Comparison of ENCODE assay signal across 15 cellular contexts in the genomic region with DNA sequence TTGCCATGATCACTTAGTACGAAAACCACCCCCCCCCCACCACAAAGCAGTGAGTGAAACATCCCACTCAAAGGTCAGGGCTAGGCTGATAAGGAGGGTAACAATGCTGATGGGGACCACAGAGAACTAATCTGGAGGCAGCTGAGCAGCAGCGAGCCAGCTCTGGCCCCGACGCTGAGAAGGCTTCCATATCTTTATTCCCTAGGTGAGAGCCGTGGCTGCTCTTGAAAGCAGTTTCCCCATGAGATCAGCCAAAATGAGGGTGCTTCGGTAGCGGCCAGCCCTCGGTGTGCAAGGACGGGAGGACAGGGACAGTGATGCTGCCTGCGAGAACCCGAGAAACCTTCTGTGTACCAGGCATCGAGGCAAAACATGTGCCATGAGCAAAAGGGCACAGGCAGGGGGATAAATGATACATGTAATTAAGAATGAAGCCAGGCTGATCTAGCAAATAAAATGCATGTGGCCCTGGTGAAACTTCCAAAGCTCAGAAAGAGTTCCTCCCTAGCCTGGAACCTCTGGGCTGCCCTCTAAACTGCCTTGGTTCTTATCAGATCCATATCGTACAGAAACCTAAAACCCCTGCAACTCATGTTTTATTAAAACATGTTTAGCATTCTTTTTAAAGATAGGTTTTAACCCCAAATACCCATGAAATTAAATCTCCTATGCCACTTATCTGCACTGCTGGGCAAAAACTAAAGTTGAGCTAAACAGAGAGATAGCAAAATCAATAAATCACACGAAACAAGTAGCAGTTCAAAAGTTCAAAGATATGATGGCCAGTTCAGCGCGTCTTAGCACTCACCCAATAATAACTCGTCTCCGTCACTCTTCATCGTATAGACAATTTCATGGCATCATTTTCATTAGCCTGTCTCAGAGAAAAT.
DNase-seq lines count a peak whose midpoint lies in the region; ATAC-seq, FAIRE-seq and TF ChIP-seq lines count a peak whose summit lies in the region.
"Had no signal": no experiment of that assay in that cellular context is flagged by ENCODE, and none has a peak within 500 bp of the region (broad histone marks: within the 10 kb centered on the region; RNA-seq: fewer than 3 reads in every experiment).

No MANE protein-coding gene starts in this region.

- peak overlapping the region; percentile 81 for H4K5ac ChIP-seq in IMR-90 (ENCODE audit: low read depth, low read length)

- intact Hi-C loops in IMR-90 (cut with micrococcal nuclease) = loop anchor here (1.0 to 10.0 kb wide), 4 partner anchors 73 to 339 kb away; partner anchors contain the start of gene FOXP1
- intact Hi-C loops in body of pancreas (cut with DNase I) = no loop called here

- H3K27ac ChIP-seq in IMR-90 (ENCODE audit: insufficient read depth, low read length) (peak overlapping the region; percentile 82), body of pancreas (peak overlapping the region in 3 of 4 donors; percentile 28 to 70 (median 57)), small intestine (ENCODE audit: low read depth in 1 of 2, low read length in 1 of 2) (peak overlapping the region; percentile 5 to 6)
- H3K27ac ChIP-seq: HL-60, PC-9 had no signal

- no peak overlapping the region for H3K27ac Mint-ChIP-seq in T-helper 2 cell treated with Interferon-gamma antibody and Interleukin-4, amounts not matched to agents 5 μg/mL and 100 μg/mL, for 36 hours

- H3K27me3 ChIP-seq in IMR-90 (ENCODE audit: control insufficient read depth, insufficient read depth, low read length) (no peaks in the 10 kb centered on the region), body of pancreas (no peaks in the 10 kb centered on the region), small intestine (ENCODE audit: control insufficient read depth in 2 of 2, insufficient read depth in 2 of 2, low read length in 2 of 2) (no peaks in the 10 kb centered on the region)

- peak overlapping the region; percentile 96 for H3K23ac ChIP-seq in IMR-90 (ENCODE audit: low read depth, low read length)

- no peak for DNase-seq in IMR-90
- peak in 1 of 4 donors; percentile 29 for DNase-seq in body of pancreas
- peak; percentile 49 for DNase-seq in left kidney (ENCODE audit: low read depth, low spot score)
- DNase-seq in small intestine = peak; percentile 71
- no peak for DNase-seq in NCI-H1436 treated with DMSO at 0.1 percent for 48 hours (lab: John Stamatoyannopoulos, UW)
- no peak for DNase-seq in T-helper 2 cell treated with Interferon-gamma antibody and Interleukin-4, amounts not matched to agents 5 μg/mL and 100 μg/mL, for 36 hours (ENCODE audit: low spot score)
- DNase-seq in NCI-H446 (lab: John Stamatoyannopoulos, UW) = no peak
- DNase-seq: DND-41; erythroblast; NCI-H146; PC-9; stimulated activated CD4-positive, alpha-beta T cell treated with anti-CD3 and anti-CD28 coated beads, Interleukin-12 subunit alpha, Interleukin-12 subunit beta, amount 100 ng/mL, for 4 hours; stimulated activated naive CD4-positive, alpha-beta T cell had no signal

- H4K8ac ChIP-seq in IMR-90 (ENCODE audit: low read depth in 2 of 2, low read length in 2 of 2) = peak overlapping the region; percentile 84 to 90

- no peaks in the 10 kb centered on the region for H3K27me3 Mint-ChIP-seq in T-helper 2 cell treated with Interferon-gamma antibody and Interleukin-4, amounts not matched to agents 5 μg/mL and 100 μg/mL, for 36 hours (ENCODE audit: low read depth)

- BruUV-seq in IMR-90 (replicated peaks; lab: Mats Ljungman, UMichigan) = no TSS peak

- dilution Hi-C loops in IMR-90 (cut with HindIII; ENCODE audit: low sequenced_read_pairs, unreplicated experiment) = no loop called here

- peak overlapping the region; percentile 92 for H3K14ac ChIP-seq in IMR-90 (replicated peaks; ENCODE audit: low read depth, low read length)

- no peaks in the 10 kb centered on the region for H3K9me3 ChIP-seq in IMR-90 (ENCODE audit: control insufficient read depth, insufficient read depth, low read length)
- no peaks in the 10 kb centered on the region for H3K9me3 ChIP-seq in body of pancreas
- H3K9me3 ChIP-seq in small intestine (ENCODE audit: control insufficient read depth, low read depth) = no peaks in the 10 kb centered on the region

- TF ChIP-seq POLR2A in IMR-90 (IDR thresholded peaks at IDR 0.05; ENCODE audit: low read depth, low read length) = no peak
- TF ChIP-seq POLR2A in body of pancreas (IDR thresholded peaks at IDR 0.05) = no peak

- no peak overlapping the region for H3K4me3 Mint-ChIP-seq in T-helper 2 cell treated with Interferon-gamma antibody and Interleukin-4, amounts not matched to agents 5 μg/mL and 100 μg/mL, for 36 hours

- peak overlapping the region; percentile 96 for H2BK20ac ChIP-seq in IMR-90 (ENCODE audit: low read depth, low read length)

- no peaks in the 10 kb centered on the region for H3K36me3 ChIP-seq in IMR-90 (ENCODE audit: control insufficient read depth, insufficient read depth, low read length)
- no peaks in the 10 kb centered on the region for H3K36me3 ChIP-seq in body of pancreas (replicated peaks in 1 of 2; ENCODE audit: insufficient read depth in 1 of 2, low read depth in 2 of 2)
- no peaks in the 10 kb centered on the region for H3K36me3 ChIP-seq in small intestine (ENCODE audit: control insufficient read depth in 2 of 2, insufficient read depth in 2 of 2, low read length in 2 of 2)

- no peak for TF ChIP-seq RAD21 in IMR-90 (IDR thresholded peaks at IDR 0.05; ENCODE audit: low read length)

- TF ChIP-seq CTCF in IMR-90 (conservative IDR thresholded peaks at IDR 0.05; ENCODE audit: low read depth, low read length) (no peak), body of pancreas (IDR thresholded peaks at IDR 0.05) (no peak)

- no peak for FAIRE-seq in small intestine (lab: Jason Lieb, UNC)

- H3K4me3 ChIP-seq in IMR-90 (ENCODE audit: insufficient read depth, low read depth, low read length) (no peak overlapping the region), body of pancreas (no peak overlapping the region), small intestine (ENCODE audit: low read depth in 1 of 2, low read length in 2 of 2) (no peak overlapping the region)
- H3K4me3 ChIP-seq: PC-9 had no signal

- peak overlapping the region; percentile 21 for H3K4me2 ChIP-seq in IMR-90 (ENCODE audit: low read depth, low read length)
- H3K4me2 ChIP-seq: PC-9 had no signal

- in situ Hi-C loops in IMR-90 (cut with MboI; ENCODE audit: low sequenced_read_pairs) = no loop called here

- POLR2A ChIA-PET in IMR-90 (lab: Charles Lee; ENCODE audit: unreplicated experiment) = no interaction called here

- peaks cover 18% of the 10 kb centered on the region for H3K9me1 ChIP-seq in IMR-90 (ENCODE audit: insufficient read depth, low read length)

- peak overlapping the region; percentile 98; the same call in 2 of the 3 replicates for H2BK15ac ChIP-seq in IMR-90 (ENCODE audit: low read depth, low read length)

- peaks cover 22 to 61% of the 10 kb centered on the region in 2 experiments; a peak in 3 of 4 replicates for H3K79me1 ChIP-seq in IMR-90 (ENCODE audit: low read depth in 1 of 2, low read length in 2 of 2)

- peak; percentile 9; the same call in 1 of the 2 replicates for ATAC-seq in IMR-90 (ENCODE audit: low read depth)
- peak; percentile 31 for ATAC-seq in body of pancreas
- no peak for ATAC-seq in GM18868 (IDR thresholded peaks at IDR 0.05; ENCODE audit: unreplicated experiment)

- peak overlapping the region; percentile 87 for H2AFZ ChIP-seq in IMR-90 (replicated peaks; ENCODE audit: low read length, poor library complexity)
- H2AFZ ChIP-seq: PC-9 had no signal

- peaks cover 4% of the 10 kb centered on the region for H3K36me3 Mint-ChIP-seq in T-helper 2 cell treated with Interferon-gamma antibody and Interleukin-4, amounts not matched to agents 5 μg/mL and 100 μg/mL, for 36 hours (ENCODE audit: low read depth)

- CTCF ChIA-PET in IMR-90 (lab: Yijun Ruan, JAX) = interaction anchor here (0.7 kb wide), 1 partner anchor 407 kb away, joined by 3 read pairs; no protein-coding TSS in a partner anchor

- peak overlapping the region; percentile 70 for H3K56ac ChIP-seq in IMR-90 (ENCODE audit: extremely low read depth, insufficient read depth, low read length)

- H2AK5ac ChIP-seq in IMR-90 (ENCODE audit: low read depth, low read length) = peak overlapping the region; percentile 97

- peak overlapping the region; percentile 61 for H3K9ac ChIP-seq in IMR-90 (ENCODE audit: low read depth, low read length)

- peaks cover 15% of the 10 kb centered on the region for H3K4me1 Mint-ChIP-seq in T-helper 2 cell treated with Interferon-gamma antibody and Interleukin-4, amounts not matched to agents 5 μg/mL and 100 μg/mL, for 36 hours (ENCODE audit: low read depth)

- peak overlapping the region; percentile 87 for H3K18ac ChIP-seq in IMR-90 (ENCODE audit: low read depth, low read length)

- peak overlapping the region; percentile 99 for H3K4ac ChIP-seq in IMR-90 (ENCODE audit: low read depth, low read length)

- WGBS in IMR-90 (ENCODE audit: extremely low coverage in 2 of 2, insufficient read length in 1 of 2), 2 experiments = 55% methylated on average over 10 of the region's 19 CpGs; no CpG with 5 or more reads in 1 of the 2 experiments
- 23 to 35% methylated on average over 15 to 19 of the region's 19 CpGs for WGBS in body of pancreas, 2 donors
- 21 to 55% (median 42%) methylated on average over 19 of the region's 19 CpGs for WGBS in small intestine, 3 donors

- H3K4me1 ChIP-seq in IMR-90 (ENCODE audit: control insufficient read depth, insufficient read depth, low read length) (peaks cover 19% of the 10 kb centered on the region), body of pancreas (peaks cover 46% of the 10 kb centered on the region), small intestine (ENCODE audit: control insufficient read depth in 2 of 2, insufficient read depth in 1 of 2, low read depth in 1 of 2, low read length in 1 of 2) (peaks cover 2 to 6% of the 10 kb centered on the region in 2 donors)

- H2BK120ac ChIP-seq in IMR-90 (ENCODE audit: low read depth, low read length) = peak overlapping the region; percentile 99

- H2AK9ac ChIP-seq in IMR-90 (replicated peaks; ENCODE audit: low read depth, low read length, poor library complexity) = peak overlapping the region; percentile 56

- H3K9me3 Mint-ChIP-seq in T-helper 2 cell treated with Interferon-gamma antibody and Interleukin-4, amounts not matched to agents 5 μg/mL and 100 μg/mL, for 36 hours = no peaks in the 10 kb centered on the region

- H4K20me1 ChIP-seq in IMR-90 (ENCODE audit: insufficient read depth, low read length) = no peaks in the 10 kb centered on the region

- peak overlapping the region; percentile 95 for H4K91ac ChIP-seq in IMR-90 (ENCODE audit: insufficient read depth, low read depth, low read length)

- peak overlapping the region; percentile 79 for H2BK5ac ChIP-seq in IMR-90 (ENCODE audit: low read depth, low read length, poor library complexity, severe bottlenecking)

Comparison
In these comparisons a context has a peak if more than half of its experiments do, and no peak if none do; other contexts are left out.
1. DNase-seq: peak in left kidney (single experiment) and small intestine (single experiment); none in IMR-90 (single experiment), NCI-H1436 treated with DMSO at 0.1 percent for 48 hours (single experiment), T-helper 2 cell treated with Interferon-gamma antibody and Interleukin-4, amounts not matched to agents 5 μg/mL and 100 μg/mL, for 36 hours (single experiment) and NCI-H446 (0 of 2).
2. H3K27ac ChIP-seq: peak in every context shown above with its lines; median percentile 82 in IMR-90; 57 in body of pancreas; 6 in small intestine.